In genomic region chr1:109620890-109621289, GRCh38 we compare ENCODE assay signal across 8 cellular contexts. TPM values are rescaled to one million over a fixed set of nuclear protein-coding genes. Genes with fewer than 3 reads are reported as not detected.
DNase-seq lines count a peak whose midpoint lies in the region; ATAC-seq, FAIRE-seq and TF ChIP-seq lines count a peak whose summit lies in the region.

No MANE protein-coding gene starts in this region.

- no peak for TF ChIP-seq CTCF in GM12864 (IDR thresholded peaks at IDR 0.05; ENCODE audit: low read depth, low read length, missing control alignments)
- no peak for TF ChIP-seq CTCF in pancreas (IDR thresholded peaks at IDR 0.05)
- no peak for TF ChIP-seq CTCF in thyroid gland (IDR thresholded peaks at IDR 0.05)

- ATAC-seq in HG02759 (IDR thresholded peaks at IDR 0.05; ENCODE audit: unreplicated experiment) = peak; percentile 72
- ATAC-seq in activated naive CD8-positive, alpha-beta T cell treated with anti-CD3 and anti-CD28 coated beads, Interleukin-2, amount 10 ng/mL, durations not matched to agents 7 days and 5 days (ENCODE audit: low read depth) = peak; percentile 82
- ATAC-seq in Right ventricle myocardium inferior = peak; percentile 82
- ATAC-seq in pancreas = peak; percentile 66 to 81 (median 77)

- intact Hi-C loops in Right ventricle myocardium inferior (cut with DNase I) = loop anchor here (2.0 kb wide), 1 partner anchor 74 kb away; no protein-coding TSS in a partner anchor
- intact Hi-C loops in pancreas (cut with DNase I) = no loop called here
- intact Hi-C loops in thyroid gland (cut with DNase I) = no loop called here

- DNase-seq in GM12864 (ENCODE audit: low read depth) (peak; percentile 72), NCI-H1105 treated with DMSO at 0.1 percent for 48 hours (lab: John Stamatoyannopoulos, UW) (peak; percentile 91), SKM-1 treated with dmso at 0.1 percent for 144 hours (lab: John Stamatoyannopoulos, UW; ENCODE audit: unreplicated experiment) (peak; percentile 97), Right ventricle myocardium inferior (ENCODE audit: missing footprints) (peak; percentile 99), pancreas (peak; percentile 84 to 95 (median 90)), thyroid gland (peak; percentile 90 to 92)
- peak; percentile 98 for DNase-seq in activated naive CD8-positive, alpha-beta T cell treated with anti-CD3 and anti-CD28 coated beads, Interleukin-2, amount 10 ng/mL, durations not matched to agents 7 days and 5 days

- POLR2A ChIA-PET in activated naive CD8-positive, alpha-beta T cell treated with anti-CD3 and anti-CD28 coated beads, Interleukin-2, amount 10 ng/mL, durations not matched to agents 7 days and 5 days (lab: Charles Lee) = interaction anchor here (0.7 to 2.4 kb wide), 8 partner anchors 9 to 719 kb away, joined by 3 to 56 read pairs (median 4); partner anchors contain the start of genes AHCYL1, GNAI3 and RBM15

- 0% methylated on average over 15 to 18 of the region's 18 CpGs for WGBS in pancreas, 2 donors
- WGBS in thyroid gland, 2 donors = 0% methylated on average over 2 of the region's 18 CpGs

- peaks cover 0 to under 1% (median 0%) of the 10 kb centered on the region in 3 donors for H3K36me3 ChIP-seq in pancreas
- H3K36me3 ChIP-seq in thyroid gland = no peaks in the 10 kb centered on the region

- H3K27ac ChIP-seq in pancreas = peak overlapping the region; percentile 39 to 84 (median 72)
- peak overlapping the region; percentile 65 to 82 (median 74) for H3K27ac ChIP-seq in thyroid gland

- H3K9me3 Mint-ChIP-seq in activated naive CD8-positive, alpha-beta T cell treated with anti-CD3 and anti-CD28 coated beads, Interleukin-2, amount 10 ng/mL, durations not matched to agents 7 days and 5 days = no peaks in the 10 kb centered on the region

- no peaks in the 10 kb centered on the region for H3K27me3 ChIP-seq in pancreas
- H3K27me3 ChIP-seq in thyroid gland = no peaks in the 10 kb centered on the region

- H3K9me3 ChIP-seq in pancreas (no peaks in the 10 kb centered on the region), thyroid gland (no peaks in the 10 kb centered on the region)

- FAIRE-seq in pancreas (lab: Jason Lieb, UNC) = no peak

- H3K4me3 ChIP-seq in GM12864 (ENCODE audit: low read depth, low read length) (peak overlapping the region; percentile 90), pancreas (peak overlapping the region; percentile 66 to 84 (median 77)), thyroid gland (replicated peaks in 1 of 3) (peak overlapping the region in 2 of 3 donors; percentile 57 to 70)

- H3K36me3 Mint-ChIP-seq in activated naive CD8-positive, alpha-beta T cell treated with anti-CD3 and anti-CD28 coated beads, Interleukin-2, amount 10 ng/mL, durations not matched to agents 7 days and 5 days = peaks cover 11% of the 10 kb centered on the region

- H3K4me1 Mint-ChIP-seq in activated naive CD8-positive, alpha-beta T cell treated with anti-CD3 and anti-CD28 coated beads, Interleukin-2, amount 10 ng/mL, durations not matched to agents 7 days and 5 days = peaks cover 61% of the 10 kb centered on the region

- peak overlapping the region; percentile 98 for H3K27ac Mint-ChIP-seq in activated naive CD8-positive, alpha-beta T cell treated with anti-CD3 and anti-CD28 coated beads, Interleukin-2, amount 10 ng/mL, durations not matched to agents 7 days and 5 days

- no peak for TF ChIP-seq POLR2A in thyroid gland (IDR thresholded peaks at IDR 0.05)

- no peaks in the 10 kb centered on the region for H3K27me3 Mint-ChIP-seq in activated naive CD8-positive, alpha-beta T cell treated with anti-CD3 and anti-CD28 coated beads, Interleukin-2, amount 10 ng/mL, durations not matched to agents 7 days and 5 days

- H3K4me3 Mint-ChIP-seq in activated naive CD8-positive, alpha-beta T cell treated with anti-CD3 and anti-CD28 coated beads, Interleukin-2, amount 10 ng/mL, durations not matched to agents 7 days and 5 days = peak overlapping the region; percentile 97

- H3K4me1 ChIP-seq in pancreas (peaks cover 3 to 15% (median 14%) of the 10 kb centered on the region in 3 donors), thyroid gland (peaks cover 9 to 20% of the 10 kb centered on the region in 2 donors)

RNA-seq across cellular contexts. Expression of gene AMPD2, which starts 1.3 kb away (rescaled TPM):
- total RNA-seq in activated naive CD8-positive, alpha-beta T cell treated with anti-CD3 and anti-CD28 coated beads, Interleukin-2, amount 10 ng/mL, durations not matched to agents 7 days and 5 days = 100 to 1,000 TPM; 114 to 122 TPM
- total RNA-seq in Right ventricle myocardium inferior (11.9 TPM), pancreas (10 to 100 TPM; 17.6 to 48.5 (median 26.1) TPM), thyroid gland (10 to 100 TPM; 31.2 to 74.8 (median 46.8) TPM)
- polyA plus RNA-seq in pancreas = 10 to 100 TPM; 40.3 to 57.3 TPM

RNA-seq across cellular contexts. Expression of gene GNAT2, which starts 1.5 kb away (rescaled TPM):
- under 1 TPM in 1 of 2 experiments, not detected in 1; 0.22 TPM for total RNA-seq in activated naive CD8-positive, alpha-beta T cell treated with anti-CD3 and anti-CD28 coated beads, Interleukin-2, amount 10 ng/mL, durations not matched to agents 7 days and 5 days
- total RNA-seq in Right ventricle myocardium inferior (not detected), pancreas (under 1 TPM in 1 of 6 donors, not detected in 5; 0.60 TPM), thyroid gland (not detected)
- polyA plus RNA-seq in pancreas = under 1 TPM in 1 of 2 donors, not detected in 1; 0.82 TPM

RNA-seq across cellular contexts. Expression of gene GSTM4, which starts 35.0 kb away (rescaled TPM):
- total RNA-seq in activated naive CD8-positive, alpha-beta T cell treated with anti-CD3 and anti-CD28 coated beads, Interleukin-2, amount 10 ng/mL, durations not matched to agents 7 days and 5 days = 1 to 10 TPM; 5.3 to 5.9 TPM
- 35.1 TPM for total RNA-seq in Right ventricle myocardium inferior
- 10 to 100 TPM; 13.4 to 36.6 (median 16.5) TPM for total RNA-seq in pancreas
- polyA plus RNA-seq in pancreas = 10 to 100 TPM; 24.4 to 32.8 TPM
- total RNA-seq in thyroid gland = 10 to 100 TPM; 30.8 to 68.8 (median 43.7) TPM

RNA-seq across cellular contexts. Expression of gene GSTM2, which starts 47.0 kb away (rescaled TPM):
- 10 to 100 TPM; 16.8 to 17.3 TPM for total RNA-seq in activated naive CD8-positive, alpha-beta T cell treated with anti-CD3 and anti-CD28 coated beads, Interleukin-2, amount 10 ng/mL, durations not matched to agents 7 days and 5 days
- total RNA-seq in Right ventricle myocardium inferior (77.4 TPM), pancreas (10 to 100 TPM; 10.4 to 47.5 (median 27.6) TPM), thyroid gland (10 to 100 TPM; 37.1 to 73.6 (median 62.3) TPM)
- polyA plus RNA-seq in pancreas = 100 to 1,000 TPM; 139 to 193 TPM

Comparison
In these comparisons a context has a peak if more than half of its experiments do, and no peak if none do; other contexts are left out.
1. Peak in every context shown above with its lines: DNase-seq, ATAC-seq, H3K4me3 ChIP-seq and H3K27ac ChIP-seq.